Comparison of ENCODE assay signal across 1 cellular context in genomic region chr1:204573563-204573925, GRCh38.
TF ChIP-seq lines count a peak whose summit lies in the region.

No MANE protein-coding gene starts in this region.

TF ChIP-seq in H1, 55 proteins besides CTCF, POLR2A, EP300 and RAD21:
- TF ChIP-seq CBX5 (IDR thresholded peaks at IDR 0.05; ENCODE audit: low read depth, low read length) (no peak), TEAD4 (IDR thresholded peaks at IDR 0.05; ENCODE audit: low read depth, low read length) (no peak), PHF8 (conservative IDR thresholded peaks at IDR 0.05; ENCODE audit: low read depth, low read length) (no peak), HDAC6 (IDR thresholded peaks at IDR 0.05; ENCODE audit: low read depth, low read length) (no peak), SAP30 (IDR thresholded peaks at IDR 0.05; ENCODE audit: insufficient read depth, insufficient replicate concordance, low read length) (no peak), SP4 (IDR thresholded peaks at IDR 0.05; ENCODE audit: low read length) (no peak), ZNF274 (IDR thresholded peaks at IDR 0.05; ENCODE audit: borderline replicate concordance, extremely low read depth, low read length) (no peak)
